In genomic region chr1:93665015-93665414, GRCh38 we compare ENCODE assay signal across 14 cellular contexts. TPM values are rescaled to one million over a fixed set of nuclear protein-coding genes. Genes with fewer than 3 reads are reported as not detected.
A peak's percentile ranks its signal among the peaks of the same experiment; 100 is the strongest.
DNase-seq lines count a peak whose midpoint lies in the region; ATAC-seq and TF ChIP-seq lines count a peak whose summit lies in the region.
"Had no signal": no experiment of that assay in that cellular context is flagged by ENCODE, and none has a peak within 500 bp of the region (broad histone marks: within the 10 kb centered on the region; RNA-seq: fewer than 3 reads in every experiment).

No MANE protein-coding gene starts in this region.

- H3K27me3 Mint-ChIP-seq in endodermal cell (ENCODE audit: insufficient read depth), result no peaks in the 10 kb centered on the region

- H3K9ac ChIP-seq in endodermal cell (ENCODE audit: extremely low read depth, low read length, poor library complexity, severe bottlenecking), result no peak overlapping the region

- H3K36me3 ChIP-seq in endodermal cell (ENCODE audit: control insufficient read depth, insufficient read depth, low read length), result peaks cover 81% of the 10 kb centered on the region
- H3K36me3 ChIP-seq in muscle layer of duodenum (ENCODE audit: control insufficient read depth in 1 of 2, insufficient read depth in 2 of 2, low read length in 2 of 2), result no peaks in the 10 kb centered on the region

- H3K9me3 ChIP-seq in endodermal cell (ENCODE audit: control insufficient read depth, low read length) (peaks cover 19% of the 10 kb centered on the region), muscle layer of duodenum (ENCODE audit: control insufficient read depth in 1 of 2, low read length in 2 of 2) (no peaks in the 10 kb centered on the region)
- H3K9me3 ChIP-seq: upper lobe of right lung had no signal

- H3K27ac ChIP-seq in endodermal cell (ENCODE audit: low read depth, low read length) (no peak overlapping the region), muscle layer of duodenum (ENCODE audit: low read length) (peak overlapping the region; percentile 10)
- H3K27ac ChIP-seq: HL-60, upper lobe of right lung had no signal

- DNase-seq in left ventricle myocardium superior (no peak), cardiac septum (ENCODE audit: low spot score) (no peak), endodermal cell (no peak), COLO668 (lab: John Stamatoyannopoulos, UW; ENCODE audit: unreplicated experiment) (no peak)
- no peak for DNase-seq in activated CD4-positive, alpha-beta T cell treated with anti-CD3 and anti-CD28 coated beads, Interleukin-2, amount 50 U/mL, for 4 hours
- DNase-seq: activated CD4-positive, alpha-beta memory T cell treated with anti-CD3 and anti-CD28 coated beads, Interleukin-2, amount 10 ng/mL, durations not matched to agents 7 days and 5 days; activated gamma-delta T cell treated with Interleukin-2 at 50 U/mL for 16 hours; central memory CD4-positive, alpha-beta T cell; NCI-H2227 treated with DMSO at 0.1 percent for 48 hours; upper lobe of right lung had no signal

- ATAC-seq in left ventricle myocardium superior (peak; percentile 1), GM18861 (IDR thresholded peaks at IDR 0.05; ENCODE audit: unreplicated experiment) (no peak), GM18517 (IDR thresholded peaks at IDR 0.05; ENCODE audit: unreplicated experiment) (no peak)

- no peak for TF ChIP-seq CTCF in endodermal cell (conservative IDR thresholded peaks at IDR 0.05)

- no peak overlapping the region for H3K4me3 Mint-ChIP-seq in endodermal cell
- H3K4me3 Mint-ChIP-seq: activated CD4-positive, alpha-beta memory T cell treated with anti-CD3 and anti-CD28 coated beads, Interleukin-2, amount 10 ng/mL, durations not matched to agents 7 days and 5 days had no signal

- H3K4me3 ChIP-seq in endodermal cell (ENCODE audit: low read length) (peak overlapping the region; percentile 11), muscle layer of duodenum (ENCODE audit: low read depth in 1 of 2, low read length in 2 of 2) (no peak overlapping the region)
- H3K4me3 ChIP-seq: upper lobe of right lung had no signal

- H3K36me3 Mint-ChIP-seq in endodermal cell (ENCODE audit: low read depth), result peaks cover 67% of the 10 kb centered on the region

- intact Hi-C loops in left ventricle myocardium superior (cut with micrococcal nuclease), result no loop called here
- intact Hi-C loops in cardiac septum (cut with DNase I), result loop anchor here (5.0 kb wide), 1 partner anchor 57 kb away; no protein-coding TSS in a partner anchor

- peaks cover 48% of the 10 kb centered on the region for H3K4me1 ChIP-seq in endodermal cell (ENCODE audit: control insufficient read depth, insufficient read depth, low read length)
- H3K4me1 ChIP-seq in muscle layer of duodenum (ENCODE audit: control insufficient read depth in 1 of 2, insufficient read depth in 2 of 2, low read length in 2 of 2), result peaks cover 0 to 55% of the 10 kb centered on the region in 2 donors

- 74 to 88% methylated on average over 1 to 3 of the region's 3 CpGs for WGBS in endodermal cell (ENCODE audit: insufficient coverage in 1 of 2, insufficient read length in 1 of 2), 2 experiments

- peaks cover 2% of the 10 kb centered on the region for H3K9me3 Mint-ChIP-seq in endodermal cell
- H3K9me3 Mint-ChIP-seq: activated CD4-positive, alpha-beta memory T cell treated with anti-CD3 and anti-CD28 coated beads, Interleukin-2, amount 10 ng/mL, durations not matched to agents 7 days and 5 days had no signal

- peaks cover 75% of the 10 kb centered on the region for H3K4me1 Mint-ChIP-seq in endodermal cell

- peak overlapping the region; percentile 71 for H3K27ac Mint-ChIP-seq in endodermal cell
- H3K27ac Mint-ChIP-seq: activated CD4-positive, alpha-beta memory T cell treated with anti-CD3 and anti-CD28 coated beads, Interleukin-2, amount 10 ng/mL, durations not matched to agents 7 days and 5 days had no signal

- no peaks in the 10 kb centered on the region for H3K27me3 ChIP-seq in endodermal cell (ENCODE audit: control insufficient read depth, insufficient read depth, low read length, poor library complexity, severe bottlenecking)
- H3K27me3 ChIP-seq in muscle layer of duodenum (ENCODE audit: low read depth, low read length), result no peaks in the 10 kb centered on the region
- H3K27me3 ChIP-seq: upper lobe of right lung had no signal

RNA-seq across cellular contexts. Expression of gene BCAR3, which starts 16.6 kb away (rescaled TPM):
- total RNA-seq in left ventricle myocardium superior (15.2 TPM), cardiac septum (6.9 TPM), endodermal cell (10 to 100 TPM; 32.7 to 48.7 TPM)
- polyA plus RNA-seq in endodermal cell (2013, experiment 1 of 2), result 23.9 TPM
- polyA plus RNA-seq in endodermal cell (2013, experiment 2 of 2), result 30.7 TPM
